In genomic region chr3:168531116-168531515, GRCh38 we compare ENCODE assay signal across 1 cellular context.
TF ChIP-seq lines count a peak whose summit lies in the region.

No MANE protein-coding gene starts in this region.

TF ChIP-seq in H1, 55 proteins besides CTCF, POLR2A, EP300 and RAD21:
- no peak for TF ChIP-seq SP2 (IDR thresholded peaks at IDR 0.05; ENCODE audit: low read length)
- TF ChIP-seq EGR1 (IDR thresholded peaks at IDR 0.05; ENCODE audit: borderline replicate concordance, low read depth, low read length): no peak
- no peak for TF ChIP-seq RBBP5 (IDR thresholded peaks at IDR 0.05; ENCODE audit: borderline replicate concordance, low read depth, low read length)
